15 cellular contexts compared by ENCODE assay signal in genomic region chr11:31702966-31703365, GRCh38.
DNase-seq lines count a peak whose midpoint lies in the region; ATAC-seq and TF ChIP-seq lines count a peak whose summit lies in the region.
"Had no signal": no experiment of that assay in that cellular context is flagged by ENCODE, and none has a peak within 500 bp of the region (broad histone marks: within the 10 kb centered on the region; RNA-seq: fewer than 3 reads in every experiment).

No MANE protein-coding gene starts in this region.

- no peak for TF ChIP-seq CTCF in vagina (IDR thresholded peaks at IDR 0.05)

- no peak for ATAC-seq in GM19455 (IDR thresholded peaks at IDR 0.05; ENCODE audit: unreplicated experiment)
- ATAC-seq: activated CD4-positive, CD25-positive, alpha-beta regulatory T cell treated with anti-CD3 and anti-CD28 coated beads, Interleukin-2, amount 50 U/mL, for 24 hours; activated T-cell treated with anti-CD3 and anti-CD28 coated beads, Interleukin-2, amount 50 U/mL, for 72 hours; left cardiac atrium had no signal

- peaks cover 8% of the 10 kb centered on the region for H3K4me1 ChIP-seq in Karpas-422 (ENCODE audit: low read length)
- no peaks in the 10 kb centered on the region for H3K4me1 ChIP-seq in vagina

- POLR2A ChIA-PET in activated CD4-positive, alpha-beta memory T cell treated with anti-CD3 and anti-CD28 coated beads, Interleukin-2, amount 10 ng/mL, durations not matched to agents 7 days and 5 days (lab: Charles Lee) = no interaction called here

- no peaks in the 10 kb centered on the region for H3K4me1 Mint-ChIP-seq in activated CD4-positive, alpha-beta memory T cell treated with anti-CD3 and anti-CD28 coated beads, Interleukin-2, amount 10 ng/mL, durations not matched to agents 7 days and 5 days
- H3K4me1 Mint-ChIP-seq: CD4-positive, alpha-beta memory T cell; naive B cell had no signal

- H3K9me2 ChIP-seq in Karpas-422 (replicated peaks; ENCODE audit: insufficient read depth, low read length) = no peaks in the 10 kb centered on the region; the same call in 1 of the 2 replicates

- no peaks in the 10 kb centered on the region for H3K36me3 Mint-ChIP-seq in activated CD4-positive, alpha-beta memory T cell treated with anti-CD3 and anti-CD28 coated beads, Interleukin-2, amount 10 ng/mL, durations not matched to agents 7 days and 5 days (ENCODE audit: low read depth)

- no peak overlapping the region for H3K4me2 ChIP-seq in Karpas-422 (ENCODE audit: low read depth, low read length, poor library complexity, severe bottlenecking)

- H3K9me3 ChIP-seq in Karpas-422 (ENCODE audit: low read length) (no peaks in the 10 kb centered on the region), vagina (no peaks in the 10 kb centered on the region)

- H3K27me3 Mint-ChIP-seq in activated CD4-positive, alpha-beta memory T cell treated with anti-CD3 and anti-CD28 coated beads, Interleukin-2, amount 10 ng/mL, durations not matched to agents 7 days and 5 days = no peaks in the 10 kb centered on the region
- H3K27me3 Mint-ChIP-seq: CD4-positive, alpha-beta memory T cell; naive B cell had no signal

- intact Hi-C loops in vagina (cut with DNase I) = no loop called here

- CTCF ChIA-PET in activated CD4-positive, alpha-beta memory T cell treated with anti-CD3 and anti-CD28 coated beads, Interleukin-2, amount 10 ng/mL, durations not matched to agents 7 days and 5 days (lab: Charles Lee) = interaction anchor here (1.2 kb wide), 1 partner anchor 28 kb away, joined by 3 read pairs; no protein-coding TSS in a partner anchor

- TF ChIP-seq POLR2A in vagina (IDR thresholded peaks at IDR 0.05) = no peak

- no peaks in the 10 kb centered on the region for H3K36me3 ChIP-seq in Karpas-422 (ENCODE audit: insufficient read depth, low read length)
- peaks cover 0 to 3% of the 10 kb centered on the region in 2 donors for H3K36me3 ChIP-seq in vagina

- H3K27ac Mint-ChIP-seq in activated CD4-positive, alpha-beta memory T cell treated with anti-CD3 and anti-CD28 coated beads, Interleukin-2, amount 10 ng/mL, durations not matched to agents 7 days and 5 days = no peak overlapping the region
- H3K27ac Mint-ChIP-seq: activated T-cell treated with anti-CD3 and anti-CD28 coated beads, Interleukin-2, amount 50 U/mL, for 72 hours; CD4-positive, alpha-beta memory T cell; naive B cell had no signal

- no peaks in the 10 kb centered on the region for H3K27me3 ChIP-seq in Karpas-422 (ENCODE audit: low read length)
- H3K27me3 ChIP-seq in vagina = no peaks in the 10 kb centered on the region

- H3K9ac ChIP-seq in Karpas-422 (ENCODE audit: low read length) = no peak overlapping the region

- H3K4me3 ChIP-seq in Karpas-422 (ENCODE audit: low read length) (no peak overlapping the region), vagina (no peak overlapping the region)

- H4K20me1 ChIP-seq in Karpas-422 (ENCODE audit: insufficient read depth, low read depth, low read length) = no peaks in the 10 kb centered on the region

- H3K27ac ChIP-seq in Karpas-422 (ENCODE audit: low read length) (no peak overlapping the region), vagina (no peak overlapping the region)
- H3K27ac ChIP-seq: HL-60 had no signal

- no peaks in the 10 kb centered on the region for H3K9me3 Mint-ChIP-seq in activated CD4-positive, alpha-beta memory T cell treated with anti-CD3 and anti-CD28 coated beads, Interleukin-2, amount 10 ng/mL, durations not matched to agents 7 days and 5 days
- H3K9me3 Mint-ChIP-seq: activated T-cell treated with anti-CD3 and anti-CD28 coated beads, Interleukin-2, amount 50 U/mL, for 72 hours had no signal

- 0 out of 2 replicates have a peak overlapping the region, but pooled peaks have one; percentile 62 for H2AFZ ChIP-seq in Karpas-422 (ENCODE audit: low read length)

- no peaks in the 10 kb centered on the region for H3K79me2 ChIP-seq in Karpas-422 (ENCODE audit: low read length)

- DNase-seq in DMS79 (lab: John Stamatoyannopoulos, UW) (peak; percentile 68), Karpas-422 (no peak), SHP77 (lab: John Stamatoyannopoulos, UW) (peak; percentile 76 to 78), iris pigment epithelial cell (ENCODE audit: low read depth) (peak; percentile 42), vagina (ENCODE audit: extremely low spot score in 2 of 2) (no peak)
- DNase-seq in activated CD4-positive, alpha-beta memory T cell treated with anti-CD3 and anti-CD28 coated beads, Interleukin-2, amount 10 ng/mL, durations not matched to agents 7 days and 5 days = no peak
- DNase-seq: activated T-cell treated with anti-CD3 and anti-CD28 coated beads, Interleukin-2, amount 50 U/mL, for 72 hours; CD4-positive, alpha-beta memory T cell; left cardiac atrium; MM.1S; naive B cell; SW 1271 had no signal

- H3K4me3 Mint-ChIP-seq in activated CD4-positive, alpha-beta memory T cell treated with anti-CD3 and anti-CD28 coated beads, Interleukin-2, amount 10 ng/mL, durations not matched to agents 7 days and 5 days = no peak overlapping the region
- H3K4me3 Mint-ChIP-seq: activated T-cell treated with anti-CD3 and anti-CD28 coated beads, Interleukin-2, amount 50 U/mL, for 72 hours; CD4-positive, alpha-beta memory T cell; naive B cell had no signal

Comparison
In these comparisons a context has a peak if more than half of its experiments do, and no peak if none do; other contexts are left out.
1. DNase-seq: peak in DMS79 (single experiment), SHP77 (2 of 2) and iris pigment epithelial cell (single experiment); none in Karpas-422 (single experiment), vagina (0 of 2) and activated CD4-positive, alpha-beta memory T cell treated with anti-CD3 and anti-CD28 coated beads, Interleukin-2, amount 10 ng/mL, durations not matched to agents 7 days and 5 days (single experiment).